Comparison of ENCODE assay signal across 8 cellular contexts in genomic region chr11:111870887-111871692, GRCh38.
DNase-seq lines count a peak whose midpoint lies in the region; ATAC-seq and TF ChIP-seq lines count a peak whose summit lies in the region.

ALG9 (minus strand) TSS chr11:111871581; CDS start chr11:111871482, 99 bp downstream.

- peak; percentile 59 for TF ChIP-seq CTCF in brain microvascular endothelial cell (IDR thresholded peaks at IDR 0.05; ENCODE audit: low read depth, low read length, missing control alignments)

- peaks cover 11% of the 10 kb centered on the region for H3K36me3 ChIP-seq in brain microvascular endothelial cell (replicated peaks)

- in situ Hi-C loops in brain microvascular endothelial cell (cut with HindIII; ENCODE audit: low pct_ligation_motif_present, low sequenced_read_pairs): no loop called here

- H3K9me3 ChIP-seq in iPS-18c (ENCODE audit: control insufficient read depth, insufficient read depth, low read length): no peaks in the 10 kb centered on the region

- H3K4me3 ChIP-seq in brain microvascular endothelial cell (ENCODE audit: low read depth, low read length): peak within 1 kb of the TSS; percentile 87
- peak within 1 kb of the TSS; percentile 92 for H3K4me3 ChIP-seq in iPS-18c (ENCODE audit: insufficient read depth, low read depth, low read length)
- H3K4me3 ChIP-seq in skin epidermis: peak within 1 kb of the TSS; percentile 54 to 99 (median 88)

- peak; percentile 70 for ATAC-seq in HG02970 (IDR thresholded peaks at IDR 0.05; ENCODE audit: low FRiP score, unreplicated experiment)

- H3K27me3 ChIP-seq in brain microvascular endothelial cell (replicated peaks): no peaks in the 10 kb centered on the region

- H3K27ac ChIP-seq in brain microvascular endothelial cell (peak within 1 kb of the TSS; percentile 84), skin epidermis (peak within 1 kb of the TSS; percentile 17 to 96 (median 90))

- DNase-seq in SIG-M5 treated with dmso at 0.1 percent for 504 hours (lab: John Stamatoyannopoulos, UW; ENCODE audit: unreplicated experiment) (peak; percentile 44), SIG-M5 (lab: John Stamatoyannopoulos, UW) (no peak), NCI-H2081 treated with DMSO at 0.1 percent for 48 hours (lab: John Stamatoyannopoulos, UW) (peak; percentile 47), UCSD-AML1 (lab: John Stamatoyannopoulos, UW; ENCODE audit: unreplicated experiment) (peak; percentile 87), brain microvascular endothelial cell (peak; percentile 85)
